In the genomic region with DNA sequence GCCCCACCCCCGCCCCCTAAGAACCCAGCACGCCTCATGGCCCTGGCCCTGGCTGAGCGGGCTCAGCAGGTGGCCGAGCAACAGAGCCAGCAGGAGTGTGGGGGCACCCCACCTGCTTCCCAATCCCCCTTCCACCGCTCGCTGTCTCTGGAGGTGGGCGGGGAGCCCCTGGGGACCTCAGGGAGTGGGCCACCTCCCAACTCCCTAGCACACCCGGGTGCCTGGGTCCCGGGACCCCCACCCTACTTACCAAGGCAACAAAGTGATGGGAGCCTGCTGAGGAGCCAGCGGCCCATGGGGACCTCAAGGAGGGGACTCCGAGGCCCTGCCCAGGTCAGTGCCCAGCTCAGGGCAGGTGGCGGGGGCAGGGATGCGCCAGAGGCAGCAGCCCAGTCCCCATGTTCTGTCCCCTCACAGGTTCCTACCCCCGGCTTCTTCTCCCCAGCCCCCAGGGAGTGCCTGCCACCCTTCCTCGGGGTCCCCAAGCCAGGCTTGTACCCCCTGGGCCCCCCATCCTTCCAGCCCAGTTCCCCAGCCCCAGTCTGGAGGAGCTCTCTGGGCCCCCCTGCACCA, we compare ENCODE assay signal across 7 cellular contexts. TPM values are rescaled to one million over a fixed set of nuclear protein-coding genes. Genes with fewer than 3 reads are reported as not detected.
"Had no signal": no experiment of that assay in that cellular context is flagged by ENCODE, and none has a peak within 500 bp of the region (broad histone marks: within the 10 kb centered on the region; RNA-seq: fewer than 3 reads in every experiment).

No MANE protein-coding gene starts in this region.

- H3K36me3 ChIP-seq: HAP-1 had no signal

- H3K4me2 ChIP-seq: GM23338 had no signal

- H2AFZ ChIP-seq: GM23338 had no signal

- H3K4me1 ChIP-seq: HAP-1 had no signal

- DNase-seq: IMR-90 had no signal

- H3K9me3 ChIP-seq: HAP-1 had no signal

- H3K4me3 ChIP-seq: GM23338, HAP-1, K562 had no signal

- ATAC-seq: GM23338, HCT116, K562 had no signal

RNA-seq across cellular contexts. Expression of a gene that starts 25.3 kb away (rescaled TPM):
- total RNA-seq: GM23338, H1, HT-29, IMR-90, K562 had no signal

RNA-seq across cellular contexts. Expression of a gene that starts 30.5 kb away (rescaled TPM):
- total RNA-seq: H1, HT-29 had no signal
